Comparison of ENCODE assay signal across 1 cellular context in genomic region chr14:68377459-68377858, GRCh38.
TF ChIP-seq lines count a peak whose summit lies in the region.

No MANE protein-coding gene starts in this region.

TF ChIP-seq in K562, 482 proteins besides CTCF, POLR2A, EP300 and RAD21 (continued from another document and continues in another):
- no peak for TF ChIP-seq HOMEZ (CRISPR knock-in tag; IDR thresholded peaks at IDR 0.05)
- TF ChIP-seq FUS (optimal IDR thresholded peaks at IDR 0.05; ENCODE audit: low read depth, low read length): no peak
- TF ChIP-seq IFI16 (CRISPR knock-in tag; IDR thresholded peaks at IDR 0.05): no peak
- TF ChIP-seq ZNF3 (CRISPR knock-in tag; IDR thresholded peaks at IDR 0.05): no peak
- no peak for TF ChIP-seq ZNF655 (CRISPR knock-in tag; IDR thresholded peaks at IDR 0.05)
- no peak for TF ChIP-seq NEUROD1 (IDR thresholded peaks at IDR 0.05; ENCODE audit: borderline replicate concordance, low read depth, low read length, partially characterized antibody)
- peak; percentile 68; the same call in 1 of the 2 replicates for TF ChIP-seq CREB1 (IDR thresholded peaks at IDR 0.05)
- no peak; the same call in 1 of the 2 replicates for TF ChIP-seq CREB1 (CRISPR knock-in tag; IDR thresholded peaks at IDR 0.05)
- TF ChIP-seq ZNF717 (CRISPR knock-in tag; IDR thresholded peaks at IDR 0.05): no peak
- TF ChIP-seq ELF1 (tag; IDR thresholded peaks at IDR 0.05): no peak
- TF ChIP-seq ZNF311 (CRISPR knock-in tag; IDR thresholded peaks at IDR 0.05): no peak
- no peak for TF ChIP-seq MLX (CRISPR knock-in tag; conservative IDR thresholded peaks at IDR 0.05)
- TF ChIP-seq CBX3 (IDR thresholded peaks at IDR 0.05; ENCODE audit: borderline replicate concordance in 1 of 2, low read length in 2 of 2): 0 out of 3 replicates have a peak, but pooled peaks of 1 of the 2 experiments have one; percentile 21
- TF ChIP-seq ZNF146 (CRISPR knock-in tag; IDR thresholded peaks at IDR 0.05; ENCODE audit: unreplicated experiment): no peak
- peak; percentile 88 for TF ChIP-seq SOX6 (IDR thresholded peaks at IDR 0.05)
- TF ChIP-seq RFX5 (IDR thresholded peaks at IDR 0.05; ENCODE audit: low read depth, low read length): no peak
- no peak for TF ChIP-seq ZNF121 (CRISPR knock-in tag; conservative IDR thresholded peaks at IDR 0.05)
- peak in 1 of 2 experiments; percentile 33; a peak in 1 of 4 replicates for TF ChIP-seq ZNF639 (CRISPR knock-in tag; conservative IDR thresholded peaks at IDR 0.05 in 1 of 2, IDR thresholded peaks at IDR 0.05 in 1 of 2)
- no peak for TF ChIP-seq ETS2 (tag; IDR thresholded peaks at IDR 0.05; ENCODE audit: borderline replicate concordance, poor library complexity, severe bottlenecking)
- no peak for TF ChIP-seq AFF1 (IDR thresholded peaks at IDR 0.05; ENCODE audit: low read depth in 1 of 2, partially characterized antibody in 2 of 2)
- peak; percentile 62; the same call in 1 of the 2 replicates for TF ChIP-seq ZEB2 (IDR thresholded peaks at IDR 0.05)
- TF ChIP-seq ZNF764 (CRISPR knock-in tag; IDR thresholded peaks at IDR 0.05; ENCODE audit: low read depth): no peak
- TF ChIP-seq HDAC3 (IDR thresholded peaks at IDR 0.05; ENCODE audit: borderline replicate concordance, partially characterized antibody): no peak
- TF ChIP-seq ZNF830 (CRISPR knock-in tag; IDR thresholded peaks at IDR 0.05): no peak
- TF ChIP-seq ZFX (CRISPR knock-in tag; IDR thresholded peaks at IDR 0.05): 0 out of 2 replicates have a peak, but pooled peaks have one; percentile 21
- TF ChIP-seq SLC30A9 (CRISPR knock-in tag; IDR thresholded peaks at IDR 0.05): no peak
- no peak for TF ChIP-seq C11orf30 (IDR thresholded peaks at IDR 0.05; ENCODE audit: low read depth)
- peak in 1 of 2 experiments; percentile 17; a peak in 1 of 4 replicates for TF ChIP-seq HDAC1 (IDR thresholded peaks at IDR 0.05)
- no peak for TF ChIP-seq SREBF1 (IDR thresholded peaks at IDR 0.05; ENCODE audit: borderline replicate concordance, low read depth, low read length)
- no peak for TF ChIP-seq EP400 (IDR thresholded peaks at IDR 0.05)
- no peak for TF ChIP-seq MXI1 (IDR thresholded peaks at IDR 0.05; ENCODE audit: low read depth, low read length)
- TF ChIP-seq E2F5 (CRISPR knock-in tag; IDR thresholded peaks at IDR 0.05): no peak
- TF ChIP-seq U2AF2 (optimal IDR thresholded peaks at IDR 0.05; ENCODE audit: low read depth, low read length): no peak
- TF ChIP-seq RCOR1 (IDR thresholded peaks at IDR 0.05; ENCODE audit: borderline replicate concordance in 1 of 2, low read depth in 2 of 2, low read length in 2 of 2): peak in 1 of 2 experiments; percentile 77; a peak in 1 of 4 replicates
- TF ChIP-seq ELK1 (CRISPR knock-in tag; IDR thresholded peaks at IDR 0.05): no peak
- TF ChIP-seq ELF4 (CRISPR knock-in tag; IDR thresholded peaks at IDR 0.05): no peak
- no peak for TF ChIP-seq BRF2 (IDR thresholded peaks at IDR 0.05; ENCODE audit: borderline replicate concordance, insufficient read depth, insufficient read length)
- TF ChIP-seq ETV5 (CRISPR knock-in tag; IDR thresholded peaks at IDR 0.05; ENCODE audit: low read depth): peak; percentile 61; the same call in 1 of the 2 replicates
- TF ChIP-seq HNRNPL (IDR thresholded peaks at IDR 0.05; ENCODE audit: low read depth, low read length): no peak
- TF ChIP-seq CBFA2T2 (conservative IDR thresholded peaks at IDR 0.05): peak; percentile 79
- TF ChIP-seq ZBTB26 (CRISPR knock-in tag; IDR thresholded peaks at IDR 0.05): no peak
- no peak for TF ChIP-seq ZNF512 (tag; IDR thresholded peaks at IDR 0.05)
- no peak for TF ChIP-seq ZNF699 (CRISPR knock-in tag; IDR thresholded peaks at IDR 0.05; ENCODE audit: insufficient replicate concordance)
- no peak for TF ChIP-seq TFE3 (CRISPR knock-in tag; IDR thresholded peaks at IDR 0.05)
- TF ChIP-seq POLR2B (IDR thresholded peaks at IDR 0.05; ENCODE audit: low read depth, partially characterized antibody): no peak
